ENCODE assay signal across 8 cellular contexts in the genomic region with DNA sequence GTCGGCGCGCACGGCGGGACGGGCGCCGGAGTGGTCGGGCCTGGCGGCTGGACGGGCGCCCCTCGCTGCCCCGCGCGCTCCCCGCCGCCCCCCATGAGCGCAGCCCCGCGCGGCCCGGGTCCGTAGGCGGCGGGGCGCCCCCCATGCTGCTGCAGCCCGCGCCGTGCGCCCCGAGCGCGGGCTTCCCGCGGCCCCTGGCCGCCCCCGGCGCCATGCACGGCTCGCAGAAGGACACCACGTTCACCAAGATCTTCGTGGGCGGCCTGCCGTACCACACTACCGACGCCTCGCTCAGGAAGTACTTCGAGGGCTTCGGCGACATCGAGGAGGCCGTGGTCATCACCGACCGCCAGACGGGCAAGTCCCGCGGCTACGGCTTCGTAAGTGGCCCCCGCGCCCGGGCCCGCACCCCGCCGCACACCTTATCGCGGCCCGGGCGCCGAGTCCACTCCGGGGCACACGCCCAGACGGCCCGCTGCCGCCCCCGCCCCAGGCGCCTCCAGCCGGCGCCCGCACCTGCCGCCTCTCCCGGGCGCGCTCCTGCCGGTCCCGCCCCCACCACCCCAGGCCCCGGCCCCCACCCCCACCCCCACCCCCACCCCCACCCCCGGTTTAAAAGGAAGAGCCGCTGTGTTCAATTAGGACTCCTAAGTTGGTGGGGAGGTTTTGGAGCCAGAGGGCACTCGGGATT. TPM values are rescaled to one million over a fixed set of nuclear protein-coding genes. Genes with fewer than 3 reads are reported as not detected.
DNase-seq lines count a peak whose midpoint lies in the region; ATAC-seq and TF ChIP-seq lines count a peak whose summit lies in the region.

No MANE protein-coding gene starts in this region.

- H3K27ac Mint-ChIP-seq in Calu3 (ENCODE audit: unreplicated experiment): peak overlapping the region; percentile 24
- H3K27ac Mint-ChIP-seq in activated naive CD4-positive, alpha-beta T cell treated with anti-CD3 and anti-CD28 coated beads, Interleukin-2, amount 50 U/mL, for 24 hours: peak overlapping the region; percentile 92

- H3K9me3 Mint-ChIP-seq in Calu3 (ENCODE audit: low read depth, unreplicated experiment): no peaks in the 10 kb centered on the region
- H3K9me3 Mint-ChIP-seq in activated naive CD4-positive, alpha-beta T cell treated with anti-CD3 and anti-CD28 coated beads, Interleukin-2, amount 50 U/mL, for 24 hours: no peaks in the 10 kb centered on the region

- H3K36me3 Mint-ChIP-seq in Calu3 (ENCODE audit: insufficient read depth, unreplicated experiment): peaks cover 55% of the 10 kb centered on the region
- H3K36me3 Mint-ChIP-seq in activated naive CD4-positive, alpha-beta T cell treated with anti-CD3 and anti-CD28 coated beads, Interleukin-2, amount 50 U/mL, for 24 hours: peaks cover 11% of the 10 kb centered on the region

- peak; percentile 15 for ATAC-seq in GM21360 (IDR thresholded peaks at IDR 0.05; ENCODE audit: unreplicated experiment)

- no peaks in the 10 kb centered on the region for H3K27me3 ChIP-seq in KMS-11 (ENCODE audit: insufficient read depth, low read depth)
- peaks cover 11% of the 10 kb centered on the region for H3K27me3 ChIP-seq in iPS-18a (ENCODE audit: control insufficient read depth, insufficient read depth, low read length)

- H3K4me3 ChIP-seq in KMS-11 (IDR thresholded peaks at IDR 0.05; ENCODE audit: insufficient read depth, low read depth, low read length) (no peak overlapping the region), iPS-18a (ENCODE audit: low read length) (peak overlapping the region; percentile 62)

- CTCF ChIA-PET in Calu3 (lab: Charles Lee): interaction anchor here (0.6 to 2.3 kb wide), 6 partner anchors 30 to 677 kb away, joined by 3 to 11 read pairs (median 3); no protein-coding TSS in a partner anchor

- no peak overlapping the region; the same call in 1 of the 2 replicates for H3K4me2 ChIP-seq in KMS-11

- peak; percentile 19 for DNase-seq in Calu3
- DNase-seq in stimulated activated CD4-positive, alpha-beta T cell treated with anti-CD3 and anti-CD28 coated beads, Interleukin-4, amount 100 ng/mL, for 4 hours: peak; percentile 40 to 45
- DNase-seq in NCI-H446 (lab: John Stamatoyannopoulos, UW): no peak
- DNase-seq in NCI-H1048 (lab: John Stamatoyannopoulos, UW): no peak

- H3K9ac ChIP-seq in KMS-11 (peak overlapping the region; percentile 61; the same call in 1 of the 2 replicates), iPS-18a (ENCODE audit: low read length) (peak overlapping the region; percentile 37)

- peak overlapping the region; percentile 72 for H3K27ac ChIP-seq in KMS-11
- no peak overlapping the region for H3K27ac ChIP-seq in iPS-18a (ENCODE audit: low read length)

- H3K4me1 Mint-ChIP-seq in Calu3 (ENCODE audit: low read depth, unreplicated experiment): no peaks in the 10 kb centered on the region
- H3K4me1 Mint-ChIP-seq in activated naive CD4-positive, alpha-beta T cell treated with anti-CD3 and anti-CD28 coated beads, Interleukin-2, amount 50 U/mL, for 24 hours: peaks cover 52% of the 10 kb centered on the region

- no peak overlapping the region for H2AFZ ChIP-seq in KMS-11 (ENCODE audit: low read depth)

- TF ChIP-seq CTCF in Calu3 (IDR thresholded peaks at IDR 0.05; ENCODE audit: unreplicated experiment): no peak
- no peak for TF ChIP-seq CTCF in KMS-11 (conservative IDR thresholded peaks at IDR 0.05; ENCODE audit: low read depth, low read length)

- H3K27me3 Mint-ChIP-seq in Calu3 (ENCODE audit: unreplicated experiment): no peaks in the 10 kb centered on the region
- no peaks in the 10 kb centered on the region for H3K27me3 Mint-ChIP-seq in activated naive CD4-positive, alpha-beta T cell treated with anti-CD3 and anti-CD28 coated beads, Interleukin-2, amount 50 U/mL, for 24 hours

- H3K4me3 Mint-ChIP-seq in Calu3 (ENCODE audit: low read depth, unreplicated experiment): peak overlapping the region; percentile 67
- H3K4me3 Mint-ChIP-seq in activated naive CD4-positive, alpha-beta T cell treated with anti-CD3 and anti-CD28 coated beads, Interleukin-2, amount 50 U/mL, for 24 hours: peak overlapping the region; percentile 93

- peaks cover 47% of the 10 kb centered on the region for H3K79me2 ChIP-seq in KMS-11 (ENCODE audit: insufficient read depth, low read depth)

- BruUV-seq in Calu3 (replicated peaks; lab: Mats Ljungman, UMichigan): no TSS peak

- H4K20me1 ChIP-seq in KMS-11 (ENCODE audit: insufficient read depth): 0 out of 2 replicates have a peak, but pooled peaks cover 6% of the 10 kb centered on the region

- no peaks in the 10 kb centered on the region for H3K9me3 ChIP-seq in iPS-18a (ENCODE audit: control insufficient read depth, low read depth, low read length)

- H3K4me1 ChIP-seq in KMS-11 (ENCODE audit: low read depth, poor library complexity, severe bottlenecking) (peaks cover 54% of the 10 kb centered on the region), iPS-18a (ENCODE audit: control insufficient read depth, low read depth, low read length) (peaks cover 28% of the 10 kb centered on the region)

- H3K36me3 ChIP-seq in KMS-11 (ENCODE audit: insufficient read depth): peaks cover 7% of the 10 kb centered on the region; the same call in 1 of the 2 replicates
- H3K36me3 ChIP-seq in iPS-18a (ENCODE audit: control insufficient read depth, low read depth, low read length): peaks cover 20% of the 10 kb centered on the region

- intact Hi-C loops in Calu3 (cut with micrococcal nuclease; ENCODE audit: unreplicated experiment): no loop called here

RNA-seq across cellular contexts. Expression of gene RBM38, which starts 0.4 kb away (rescaled TPM):
- total RNA-seq in Calu3 (2022): 29.5 and 32.0 TPM in 2 replicates

RNA-seq across cellular contexts. Expression of gene RAE1, which starts 40.5 kb away (rescaled TPM):
- 59.5 and 64.1 TPM in 2 replicates for total RNA-seq in Calu3 (2022)

Comparison
In these comparisons a context has a peak if more than half of its experiments do, and no peak if none do; other contexts are left out.
1. DNase-seq: peak in Calu3 (single experiment) and stimulated activated CD4-positive, alpha-beta T cell treated with anti-CD3 and anti-CD28 coated beads, Interleukin-4, amount 100 ng/mL, for 4 hours (2 of 2); none in NCI-H446 (0 of 2) and NCI-H1048 (single experiment).